ENCODE assay signal across 8 cellular contexts in genomic region chr5:147805030-147805454, GRCh38. TPM values are rescaled to one million over a fixed set of nuclear protein-coding genes. Genes with fewer than 3 reads are reported as not detected.
A peak's percentile ranks its signal among the peaks of the same experiment; 100 is the strongest.
DNase-seq lines count a peak whose midpoint lies in the region; ATAC-seq lines count a peak whose summit lies in the region.

No MANE protein-coding gene starts in this region.

- DNase-seq in CMK (ENCODE audit: low read depth) (peak; percentile 22), DMS114 treated with DMSO at 0.1 percent for 48 hours (lab: John Stamatoyannopoulos, UW; ENCODE audit: unreplicated experiment) (no peak), OCI-M2 (lab: John Stamatoyannopoulos, UW; ENCODE audit: unreplicated experiment) (no peak)
- peak; percentile 69 for DNase-seq in activated CD8-positive, alpha-beta T cell treated with anti-CD3 and anti-CD28 coated beads, Interleukin-2, amount 10 ng/mL, durations not matched to agents 7 days and 5 days
- DNase-seq in stimulated activated naive CD8-positive, alpha-beta T cell treated with anti-CD3 and anti-CD28 coated beads, Interleukin-15, Interleukin-2, amounts not matched to agents 100 U/mL and 50 U/mL, for 24 hours: peak; percentile 55
- DNase-seq in effector CD4-positive, alpha-beta T cell: no peak

- ATAC-seq in GM19455 (IDR thresholded peaks at IDR 0.05; ENCODE audit: unreplicated experiment) (peak; percentile 73), HG03460 (IDR thresholded peaks at IDR 0.05; ENCODE audit: unreplicated experiment) (peak; percentile 71)
- ATAC-seq in activated CD8-positive, alpha-beta T cell treated with anti-CD3 and anti-CD28 coated beads, Interleukin-2, amount 10 ng/mL, durations not matched to agents 7 days and 5 days: peak; percentile 89
- ATAC-seq in stimulated activated naive CD8-positive, alpha-beta T cell treated with anti-CD3 and anti-CD28 coated beads, Interleukin-15, Interleukin-2, amounts not matched to agents 100 U/mL and 50 U/mL, for 24 hours: peak; percentile 90

- CTCF ChIA-PET in activated CD8-positive, alpha-beta T cell treated with anti-CD3 and anti-CD28 coated beads, Interleukin-2, amount 10 ng/mL, durations not matched to agents 7 days and 5 days (lab: Charles Lee): interaction anchor here (1.7 kb wide), 1 partner anchor 18 kb away, joined by 9 read pairs; no protein-coding TSS in a partner anchor

- POLR2A ChIA-PET in activated CD8-positive, alpha-beta T cell treated with anti-CD3 and anti-CD28 coated beads, Interleukin-2, amount 10 ng/mL, durations not matched to agents 7 days and 5 days (lab: Charles Lee): interaction anchor here (0.9 kb wide), 1 partner anchor 23 kb away, joined by 4 read pairs; no protein-coding TSS in a partner anchor

- H3K4me1 Mint-ChIP-seq in activated CD8-positive, alpha-beta T cell treated with anti-CD3 and anti-CD28 coated beads, Interleukin-2, amount 10 ng/mL, durations not matched to agents 7 days and 5 days (ENCODE audit: low read depth): peaks cover 17% of the 10 kb centered on the region

- H3K36me3 Mint-ChIP-seq in activated CD8-positive, alpha-beta T cell treated with anti-CD3 and anti-CD28 coated beads, Interleukin-2, amount 10 ng/mL, durations not matched to agents 7 days and 5 days (ENCODE audit: low read depth): no peaks in the 10 kb centered on the region

- H3K27ac Mint-ChIP-seq in activated CD8-positive, alpha-beta T cell treated with anti-CD3 and anti-CD28 coated beads, Interleukin-2, amount 10 ng/mL, durations not matched to agents 7 days and 5 days: peak overlapping the region; percentile 26

- H3K4me3 Mint-ChIP-seq in activated CD8-positive, alpha-beta T cell treated with anti-CD3 and anti-CD28 coated beads, Interleukin-2, amount 10 ng/mL, durations not matched to agents 7 days and 5 days: peak overlapping the region; percentile 19

- peaks cover 16% of the 10 kb centered on the region for H3K27me3 Mint-ChIP-seq in activated CD8-positive, alpha-beta T cell treated with anti-CD3 and anti-CD28 coated beads, Interleukin-2, amount 10 ng/mL, durations not matched to agents 7 days and 5 days (ENCODE audit: low read depth)

- no peaks in the 10 kb centered on the region for H3K9me3 Mint-ChIP-seq in activated CD8-positive, alpha-beta T cell treated with anti-CD3 and anti-CD28 coated beads, Interleukin-2, amount 10 ng/mL, durations not matched to agents 7 days and 5 days (ENCODE audit: insufficient read depth)

RNA-seq across cellular contexts. Expression of gene JAKMIP2, which starts 22.5 kb away (rescaled TPM):
- 1 to 10 TPM; 8.2 to 8.9 TPM for total RNA-seq in activated CD8-positive, alpha-beta T cell treated with anti-CD3 and anti-CD28 coated beads, Interleukin-2, amount 10 ng/mL, durations not matched to agents 7 days and 5 days

RNA-seq across cellular contexts. Expression of gene SPINK1, which starts 26.4 kb away (rescaled TPM):
- not detected for total RNA-seq in activated CD8-positive, alpha-beta T cell treated with anti-CD3 and anti-CD28 coated beads, Interleukin-2, amount 10 ng/mL, durations not matched to agents 7 days and 5 days

Comparison
In these comparisons a context has a peak if more than half of its experiments do, and no peak if none do; other contexts are left out.
1. DNase-seq: peak in CMK (single experiment), activated CD8-positive, alpha-beta T cell treated with anti-CD3 and anti-CD28 coated beads, Interleukin-2, amount 10 ng/mL, durations not matched to agents 7 days and 5 days (single experiment) and stimulated activated naive CD8-positive, alpha-beta T cell treated with anti-CD3 and anti-CD28 coated beads, Interleukin-15, Interleukin-2, amounts not matched to agents 100 U/mL and 50 U/mL, for 24 hours (single experiment); none in effector CD4-positive, alpha-beta T cell (single experiment), DMS114 treated with DMSO at 0.1 percent for 48 hours (single experiment) and OCI-M2 (single experiment).
2. Peak in every context shown above with its lines, with median percentiles within 50 percentile points of each other: ATAC-seq.